In the genomic region with DNA sequence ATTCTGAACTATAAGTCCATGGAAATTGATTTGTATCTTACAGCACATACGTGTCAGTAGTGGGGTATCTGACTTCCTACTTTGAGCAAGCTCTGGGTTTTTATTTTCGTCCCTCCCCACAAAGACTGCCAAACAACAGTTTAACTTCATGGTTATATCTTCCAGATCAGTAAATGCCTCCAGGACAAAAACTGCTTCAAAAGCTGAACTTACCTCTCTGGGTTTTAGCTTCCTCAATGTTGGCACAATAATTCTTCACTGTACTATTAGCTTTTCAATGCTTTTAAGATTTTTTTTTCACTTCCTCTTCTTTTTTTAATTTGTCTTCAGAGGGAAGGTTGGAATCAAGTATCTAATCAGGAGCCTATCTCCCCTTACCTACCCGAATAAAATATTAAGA, we compare ENCODE assay signal across 9 cellular contexts. TPM values are rescaled to one million over a fixed set of nuclear protein-coding genes. Genes with fewer than 3 reads are reported as not detected.
DNase-seq lines count a peak whose midpoint lies in the region; TF ChIP-seq lines count a peak whose summit lies in the region.
"Had no signal": no experiment of that assay in that cellular context is flagged by ENCODE, and none has a peak within 500 bp of the region (broad histone marks: within the 10 kb centered on the region; RNA-seq: fewer than 3 reads in every experiment).

No MANE protein-coding gene starts in this region.

- H3K4me3 ChIP-seq in adipocyte (ENCODE audit: low read length) (no peak overlapping the region), parathyroid adenoma (ENCODE audit: low read depth, low read length) (no peak overlapping the region), vagina (no peak overlapping the region), H7 (ENCODE audit: insufficient read depth, low read depth, low read length) (no peak overlapping the region)

- no peak overlapping the region for H3K27ac ChIP-seq in parathyroid adenoma
- H3K27ac ChIP-seq in vagina = no peak overlapping the region

- H3K36me3 ChIP-seq in ES-I3 (ENCODE audit: insufficient read depth, low read length) = no peaks in the 10 kb centered on the region
- no peaks in the 10 kb centered on the region for H3K36me3 ChIP-seq in adipocyte (ENCODE audit: control insufficient read depth, insufficient read depth, low read length, severe bottlenecking)
- no peaks in the 10 kb centered on the region for H3K36me3 ChIP-seq in parathyroid adenoma (ENCODE audit: control insufficient read depth, insufficient read depth, low read length)
- H3K36me3 ChIP-seq in vagina = no peaks in the 10 kb centered on the region
- no peaks in the 10 kb centered on the region for H3K36me3 ChIP-seq in H7 (replicated peaks; ENCODE audit: control insufficient read depth, insufficient read depth, low read length)

- H2AFZ ChIP-seq in parathyroid adenoma = peak overlapping the region; percentile 82

- TF ChIP-seq POLR2A in vagina (IDR thresholded peaks at IDR 0.05) = no peak

- DNase-seq in NOMO-1 treated with dmso at 0.1 percent for 144 hours (lab: John Stamatoyannopoulos, UW; ENCODE audit: unreplicated experiment) = peak; percentile 57
- no peak for DNase-seq in adipocyte (ENCODE audit: low read depth)
- no peak for DNase-seq in vagina (ENCODE audit: extremely low spot score in 2 of 2)
- no peak for DNase-seq in anterior cingulate cortex (lab: John Stamatoyannopoulos, UW)
- no peak for DNase-seq in GM13977 (ENCODE audit: low spot score)
- DNase-seq in H7 = no peak
- DNase-seq: activated gamma-delta T cell had no signal

- no peak overlapping the region for H3K4me2 ChIP-seq in parathyroid adenoma (ENCODE audit: low read length)

- H3K9me3 ChIP-seq in ES-I3 (ENCODE audit: control insufficient read depth, insufficient read depth, low read length) = no peaks in the 10 kb centered on the region
- no peaks in the 10 kb centered on the region for H3K9me3 ChIP-seq in adipocyte (ENCODE audit: control insufficient read depth, low read length)
- H3K9me3 ChIP-seq in parathyroid adenoma (ENCODE audit: control insufficient read depth, low read length) = no peaks in the 10 kb centered on the region
- no peaks in the 10 kb centered on the region for H3K9me3 ChIP-seq in vagina

- H3K27me3 ChIP-seq in adipocyte (replicated peaks; ENCODE audit: control insufficient read depth, insufficient read depth, low read length) (no peaks in the 10 kb centered on the region), parathyroid adenoma (ENCODE audit: control insufficient read depth, insufficient read depth, low read length) (no peaks in the 10 kb centered on the region), vagina (no peaks in the 10 kb centered on the region), H7 (ENCODE audit: control insufficient read depth, insufficient read depth, low read length) (no peaks in the 10 kb centered on the region)

- peaks cover 10% of the 10 kb centered on the region for H3K79me2 ChIP-seq in parathyroid adenoma

- H3K4me1 ChIP-seq in ES-I3 (ENCODE audit: insufficient read depth, low read length) (peaks cover 4% of the 10 kb centered on the region; the same call in 1 of the 2 replicates), adipocyte (ENCODE audit: control insufficient read depth, insufficient read depth, low read length) (peaks cover 15% of the 10 kb centered on the region), parathyroid adenoma (no peaks in the 10 kb centered on the region), vagina (peaks cover 10% of the 10 kb centered on the region)

- 0 out of 2 replicates have a peak overlapping the region, but pooled peaks have one; percentile 30 for H3K9ac ChIP-seq in ES-I3 (ENCODE audit: low read depth, low read length)
- peak overlapping the region; percentile 57 for H3K9ac ChIP-seq in adipocyte (ENCODE audit: low read length)
- H3K9ac ChIP-seq in parathyroid adenoma = no peak overlapping the region

- TF ChIP-seq CTCF in parathyroid adenoma (IDR thresholded peaks at IDR 0.05) = no peak
- TF ChIP-seq CTCF in vagina (IDR thresholded peaks at IDR 0.05) = no peak
- no peak for TF ChIP-seq CTCF in GM13977 (IDR thresholded peaks at IDR 0.05; ENCODE audit: extremely low read depth, insufficient read depth, missing control alignments)

- in situ Hi-C loops in GM13977 (cut with MboI; ENCODE audit: low pct_unique_long_range_greater_than_20kb, low sequenced_read_pairs, unreplicated experiment) = no loop called here

- intact Hi-C loops in vagina (cut with DNase I) = loop anchor here (10.0 kb wide), 1 partner anchor 205 kb away; the partner anchor contains the start of genes FAU and MRPL49

RNA-seq across cellular contexts. Expression of gene DPF2, which starts 4.1 kb away (rescaled TPM):
- total RNA-seq in vagina = 33.1 TPM
- 65.2 and 69.2 TPM in 2 replicates for total RNA-seq in H7 (2014; rRNA removed; shearing (Covaris generic))

RNA-seq across cellular contexts. Expression of gene CDC42EP2, which starts 14.8 kb away (rescaled TPM):
- total RNA-seq in vagina = 27.7 TPM
- 0.97 and 1.2 TPM in 2 replicates for total RNA-seq in H7 (2014; rRNA removed; shearing (Covaris generic))

RNA-seq across cellular contexts. Expression of gene TIGD3, which starts 25.0 kb away (rescaled TPM):
- not detected for total RNA-seq in vagina
- total RNA-seq in H7 (2014; rRNA removed; shearing (Covaris generic)) = 0.35 and 0.70 TPM in 2 replicates

RNA-seq across cellular contexts. Expression of gene SLC25A45, which starts 52.9 kb away (rescaled TPM):
- 2.2 TPM for total RNA-seq in vagina
- 0.73 and 0.81 TPM in 2 replicates for total RNA-seq in H7 (2014; rRNA removed; shearing (Covaris generic))

RNA-seq across cellular contexts. Expression of gene FRMD8, which starts 56.9 kb away (rescaled TPM):
- total RNA-seq in vagina = 53.3 TPM
- 24.5 and 37.1 TPM in 2 replicates for total RNA-seq in H7 (2014; rRNA removed; shearing (Covaris generic))

Comparison
In these comparisons a context has a peak if more than half of its experiments do, and no peak if none do; other contexts are left out.
1. RNA of gene CDC42EP2, which starts 14.8 kb away (total RNA-seq): 27.7 TPM in vagina (single experiment); 0.97 to 1.2 TPM in H7; every median in the first group is over 10 times any median in the second.